ENCODE assay signal across 1 cellular context in genomic region chrX:38639730-38640129, GRCh38.
TF ChIP-seq lines count a peak whose summit lies in the region.

No MANE protein-coding gene starts in this region.

TF ChIP-seq in HepG2, 621 proteins besides CTCF, POLR2A, EP300 and RAD21 (continued from another document):
- no peak for TF ChIP-seq RNF219 (CRISPR knock-in tag; IDR thresholded peaks at IDR 0.05)
- TF ChIP-seq ZNF124 (CRISPR knock-in tag; IDR thresholded peaks at IDR 0.05) = no peak
- TF ChIP-seq NR0B2 (CRISPR knock-in tag; IDR thresholded peaks at IDR 0.05) = no peak
- no peak for TF ChIP-seq IRF2 (CRISPR knock-in tag; IDR thresholded peaks at IDR 0.05)
- no peak for TF ChIP-seq ZNF713 (CRISPR knock-in tag; IDR thresholded peaks at IDR 0.05)
- no peak for TF ChIP-seq SPEN (CRISPR knock-in tag; IDR thresholded peaks at IDR 0.05; ENCODE audit: low read depth)
- no peak for TF ChIP-seq IRX3 (CRISPR knock-in tag; IDR thresholded peaks at IDR 0.05; ENCODE audit: borderline replicate concordance, low read depth)
- TF ChIP-seq SKIL (CRISPR knock-in tag; IDR thresholded peaks at IDR 0.05; ENCODE audit: borderline replicate concordance) = no peak
- no peak for TF ChIP-seq ZNF672 (CRISPR knock-in tag; IDR thresholded peaks at IDR 0.05)
- TF ChIP-seq HDAC2 (CRISPR knock-in tag; IDR thresholded peaks at IDR 0.05) = no peak
- TF ChIP-seq KLF16 (CRISPR knock-in tag; IDR thresholded peaks at IDR 0.05) = no peak
- TF ChIP-seq ZNF577 (CRISPR knock-in tag; IDR thresholded peaks at IDR 0.05; ENCODE audit: borderline replicate concordance, low read depth) = no peak
- TF ChIP-seq ZNF280D (CRISPR knock-in tag; IDR thresholded peaks at IDR 0.05) = no peak
TF ChIP-seq in HepG2: peak in this region for 0.
